ENCODE assay signal across 13 cellular contexts in genomic region chr12:110266381-110266909, GRCh38. TPM values are rescaled to one million over a fixed set of nuclear protein-coding genes. Genes with fewer than 3 reads are reported as not detected.
DNase-seq lines count a peak whose midpoint lies in the region; ATAC-seq, FAIRE-seq and TF ChIP-seq lines count a peak whose summit lies in the region.
"Had no signal": no experiment of that assay in that cellular context is flagged by ENCODE, and none has a peak within 500 bp of the region (broad histone marks: within the 10 kb centered on the region; RNA-seq: fewer than 3 reads in every experiment).

No MANE protein-coding gene starts in this region.

- H3K36me3 Mint-ChIP-seq in CD8-positive, alpha-beta memory T cell = peaks cover 0 to 6% (median 0%) of the 10 kb centered on the region in 3 donors
- H3K36me3 Mint-ChIP-seq in astrocyte (ENCODE audit: low read depth, unreplicated experiment) = no peaks in the 10 kb centered on the region
- no peaks in the 10 kb centered on the region for H3K36me3 Mint-ChIP-seq in naive thymus-derived CD4-positive, alpha-beta T cell
- H3K36me3 Mint-ChIP-seq: activated naive CD4-positive, alpha-beta T cell treated with anti-CD3 and anti-CD28 coated beads, Interleukin-2, amount 50 U/mL, for 72 hours; CD14-positive monocyte had no signal

- peaks cover 13% of the 10 kb centered on the region for H3K9me1 ChIP-seq in IMR-90 (ENCODE audit: insufficient read depth, low read length)

- no peak overlapping the region for H2AK9ac ChIP-seq in IMR-90 (replicated peaks; ENCODE audit: low read depth, low read length, poor library complexity)

- TF ChIP-seq POLR2A in IMR-90 (IDR thresholded peaks at IDR 0.05; ENCODE audit: low read depth, low read length) = no peak

- peaks cover 0 to 20% of the 10 kb centered on the region in 2 experiments; a peak in 2 of 4 replicates for H3K79me1 ChIP-seq in IMR-90 (ENCODE audit: low read depth in 1 of 2, low read length in 2 of 2)

- H3K9me3 ChIP-seq in CD8-positive, alpha-beta memory T cell (ENCODE audit: low read length) = no peaks in the 10 kb centered on the region
- H3K9me3 ChIP-seq in IMR-90 (ENCODE audit: control insufficient read depth, insufficient read depth, low read length) (no peaks in the 10 kb centered on the region), astrocyte (ENCODE audit: insufficient read depth, low read depth, low read length) (no peaks in the 10 kb centered on the region), parathyroid adenoma (ENCODE audit: control insufficient read depth, low read length) (no peaks in the 10 kb centered on the region)
- H3K9me3 ChIP-seq in naive thymus-derived CD4-positive, alpha-beta T cell (ENCODE audit: control insufficient read depth in 2 of 3, low read length in 3 of 3) = no peaks in the 10 kb centered on the region

- H3K36me3 ChIP-seq in CD8-positive, alpha-beta memory T cell (ENCODE audit: insufficient read depth, low read length) = no peaks in the 10 kb centered on the region
- H3K36me3 ChIP-seq in IMR-90 (ENCODE audit: control insufficient read depth, insufficient read depth, low read length) (no peaks in the 10 kb centered on the region), astrocyte (ENCODE audit: insufficient read depth, low read length) (no peaks in the 10 kb centered on the region), parathyroid adenoma (ENCODE audit: control insufficient read depth, insufficient read depth, low read length) (no peaks in the 10 kb centered on the region)
- H3K36me3 ChIP-seq in naive thymus-derived CD4-positive, alpha-beta T cell (ENCODE audit: control insufficient read depth in 2 of 3, insufficient read depth in 3 of 3, low read length in 3 of 3) = no peaks in the 10 kb centered on the region
- H3K36me3 ChIP-seq: WERI-Rb-1 had no signal

- H3K23ac ChIP-seq in IMR-90 (ENCODE audit: low read depth, low read length) = peak overlapping the region; percentile 31; the same call in 1 of the 2 replicates

- peak overlapping the region; percentile 79 for H2AK5ac ChIP-seq in IMR-90 (ENCODE audit: low read depth, low read length)

- H3K4me3 ChIP-seq in CD8-positive, alpha-beta memory T cell (ENCODE audit: low read length) = no peak overlapping the region
- H3K4me3 ChIP-seq in IMR-90 (ENCODE audit: insufficient read depth, low read depth, low read length) (no peak overlapping the region), astrocyte (ENCODE audit: insufficient read depth, low read depth, low read length) (no peak overlapping the region), parathyroid adenoma (ENCODE audit: low read depth, low read length) (no peak overlapping the region)
- H3K4me3 ChIP-seq in naive thymus-derived CD4-positive, alpha-beta T cell (ENCODE audit: low read length) = no peak overlapping the region

- H3K9me3 Mint-ChIP-seq in CD8-positive, alpha-beta memory T cell = no peaks in the 10 kb centered on the region
- H3K9me3 Mint-ChIP-seq in astrocyte (ENCODE audit: unreplicated experiment) = no peaks in the 10 kb centered on the region
- H3K9me3 Mint-ChIP-seq in naive thymus-derived CD4-positive, alpha-beta T cell = no peaks in the 10 kb centered on the region
- H3K9me3 Mint-ChIP-seq: activated naive CD4-positive, alpha-beta T cell treated with anti-CD3 and anti-CD28 coated beads, Interleukin-2, amount 50 U/mL, for 72 hours had no signal

- peak overlapping the region; percentile 22; the same call in 1 of the 2 replicates for H3K18ac ChIP-seq in IMR-90 (ENCODE audit: low read depth, low read length)

- peak overlapping the region; percentile 81 for H2AFZ ChIP-seq in IMR-90 (replicated peaks; ENCODE audit: low read length, poor library complexity)
- no peak overlapping the region for H2AFZ ChIP-seq in astrocyte (ENCODE audit: low read depth, low read length)
- H2AFZ ChIP-seq in parathyroid adenoma = peak overlapping the region; percentile 18

- peak overlapping the region; percentile 14 for H3K27ac ChIP-seq in CD8-positive, alpha-beta memory T cell (ENCODE audit: low read depth, low read length)
- H3K27ac ChIP-seq in IMR-90 (ENCODE audit: insufficient read depth, low read length) (no peak overlapping the region), astrocyte (ENCODE audit: low read depth, low read length) (peak overlapping the region; percentile 64), parathyroid adenoma (no peak overlapping the region), caudate nucleus (ENCODE audit: low read depth, low read length) (no peak overlapping the region)
- H3K27ac ChIP-seq in naive thymus-derived CD4-positive, alpha-beta T cell (ENCODE audit: low read depth, low read length) = no peak overlapping the region

- no CpG with 5 or more reads among the region's 5 CpGs for WGBS in IMR-90 (ENCODE audit: extremely low coverage in 2 of 2, insufficient read length in 1 of 2), 2 experiments

- TF ChIP-seq RAD21 in IMR-90 (IDR thresholded peaks at IDR 0.05; ENCODE audit: low read length) = no peak

- peak overlapping the region in 1 of 2 experiments; percentile 28; a peak in 1 of 4 replicates for H4K8ac ChIP-seq in IMR-90 (ENCODE audit: low read depth in 2 of 2, low read length in 2 of 2)

- H3K4ac ChIP-seq in IMR-90 (ENCODE audit: low read depth, low read length) = peak overlapping the region; percentile 82

- TF ChIP-seq CTCF in IMR-90 (conservative IDR thresholded peaks at IDR 0.05; ENCODE audit: low read depth, low read length) = no peak
- no peak for TF ChIP-seq CTCF in astrocyte (IDR thresholded peaks at IDR 0.05; ENCODE audit: insufficient read depth, low read depth, low read length)
- no peak for TF ChIP-seq CTCF in parathyroid adenoma (IDR thresholded peaks at IDR 0.05)

- DNase-seq in CD8-positive, alpha-beta memory T cell = no peak
- DNase-seq in IMR-90 = no peak
- DNase-seq in astrocyte (ENCODE audit: low read depth) = no peak
- no peak for DNase-seq in naive thymus-derived CD4-positive, alpha-beta T cell
- DNase-seq in caudate nucleus (lab: John Stamatoyannopoulos, UW) = no peak
- no peak for DNase-seq in GDM1 (lab: John Stamatoyannopoulos, UW)
- DNase-seq: NCI-H526 had no signal

- no TSS peak for BruUV-seq in IMR-90 (replicated peaks; lab: Mats Ljungman, UMichigan)

- no peak overlapping the region for H3K4me2 ChIP-seq in IMR-90 (ENCODE audit: low read depth, low read length)
- H3K4me2 ChIP-seq in astrocyte (ENCODE audit: low read length) = peak overlapping the region; percentile 71
- no peak overlapping the region for H3K4me2 ChIP-seq in parathyroid adenoma (ENCODE audit: low read length)

- ATAC-seq in IMR-90 (ENCODE audit: low read depth) (no peak), GM21447 (IDR thresholded peaks at IDR 0.05; ENCODE audit: unreplicated experiment) (no peak)
- ATAC-seq in naive thymus-derived CD4-positive, alpha-beta T cell = no peak
- ATAC-seq: activated naive CD4-positive, alpha-beta T cell treated with anti-CD3 and anti-CD28 coated beads, Interleukin-2, amount 50 U/mL, for 72 hours; esophagus mucosa had no signal

- in situ Hi-C loops in IMR-90 (cut with MboI; ENCODE audit: low sequenced_read_pairs) = no loop called here

- no peaks in the 10 kb centered on the region for H3K4me1 Mint-ChIP-seq in CD8-positive, alpha-beta memory T cell
- H3K4me1 Mint-ChIP-seq in astrocyte (ENCODE audit: low read depth, unreplicated experiment) = peaks cover 31% of the 10 kb centered on the region
- H3K4me1 Mint-ChIP-seq in naive thymus-derived CD4-positive, alpha-beta T cell = peaks cover 0 to 2% (median 0%) of the 10 kb centered on the region in 7 donors

- peaks cover 20 to 25% of the 10 kb centered on the region in 2 donors for H3K27me3 Mint-ChIP-seq in CD8-positive, alpha-beta memory T cell
- H3K27me3 Mint-ChIP-seq in astrocyte (ENCODE audit: low read depth, unreplicated experiment) = no peaks in the 10 kb centered on the region
- H3K27me3 Mint-ChIP-seq in naive thymus-derived CD4-positive, alpha-beta T cell = peaks cover 0 to 65% (median 5%) of the 10 kb centered on the region in 5 donors

- H3K27ac Mint-ChIP-seq in CD8-positive, alpha-beta memory T cell = peak overlapping the region in 2 of 8 donors; percentile 17 to 58
- H3K27ac Mint-ChIP-seq in astrocyte (ENCODE audit: unreplicated experiment) = no peak overlapping the region
- no peak overlapping the region for H3K27ac Mint-ChIP-seq in naive thymus-derived CD4-positive, alpha-beta T cell
- H3K27ac Mint-ChIP-seq: activated naive CD4-positive, alpha-beta T cell treated with anti-CD3 and anti-CD28 coated beads, Interleukin-2, amount 50 U/mL, for 72 hours had no signal

- H2BK15ac ChIP-seq in IMR-90 (ENCODE audit: low read depth, low read length) = peak overlapping the region; percentile 65; the same call in 1 of the 3 replicates

- POLR2A ChIA-PET in CD8-positive, alpha-beta memory T cell (lab: Charles Lee) = no interaction called here
- POLR2A ChIA-PET in IMR-90 (lab: Charles Lee; ENCODE audit: unreplicated experiment) = no interaction called here
- POLR2A ChIA-PET in naive thymus-derived CD4-positive, alpha-beta T cell (lab: Charles Lee) = no interaction called here

- no peak overlapping the region for H4K91ac ChIP-seq in IMR-90 (ENCODE audit: insufficient read depth, low read depth, low read length)

- dilution Hi-C loops in IMR-90 (cut with HindIII; ENCODE audit: low sequenced_read_pairs, unreplicated experiment) = no loop called here

- FAIRE-seq in astrocyte (lab: Jason Lieb, UNC) = no peak

- CTCF ChIA-PET in CD8-positive, alpha-beta memory T cell (lab: Charles Lee) = no interaction called here
- CTCF ChIA-PET in IMR-90 (lab: Yijun Ruan, JAX) = no interaction called here
- CTCF ChIA-PET in naive thymus-derived CD4-positive, alpha-beta T cell (lab: Charles Lee) = no interaction called here

- no peaks in the 10 kb centered on the region for H3K27me3 ChIP-seq in CD8-positive, alpha-beta memory T cell (ENCODE audit: insufficient read depth, low read length, poor library complexity, severe bottlenecking)
- H3K27me3 ChIP-seq in IMR-90 (ENCODE audit: control insufficient read depth, insufficient read depth, low read length) (no peaks in the 10 kb centered on the region), astrocyte (ENCODE audit: insufficient read depth, low read length) (no peaks in the 10 kb centered on the region), parathyroid adenoma (ENCODE audit: control insufficient read depth, insufficient read depth, low read length) (no peaks in the 10 kb centered on the region)
- no peaks in the 10 kb centered on the region for H3K27me3 ChIP-seq in naive thymus-derived CD4-positive, alpha-beta T cell (ENCODE audit: control insufficient read depth in 2 of 2, insufficient read depth in 2 of 2, low read length in 2 of 2)

- intact Hi-C loops in IMR-90 (cut with micrococcal nuclease) = no loop called here
- intact Hi-C loops in naive thymus-derived CD4-positive, alpha-beta T cell (cut with micrococcal nuclease) = no loop called here

- H4K5ac ChIP-seq in IMR-90 (ENCODE audit: low read depth, low read length) = no peak overlapping the region

- H3K79me2 ChIP-seq in astrocyte (ENCODE audit: insufficient read depth, low read length) (no peaks in the 10 kb centered on the region), parathyroid adenoma (no peaks in the 10 kb centered on the region)

- H3K9ac ChIP-seq in IMR-90 (ENCODE audit: low read depth, low read length) (no peak overlapping the region), astrocyte (ENCODE audit: low read length) (peak overlapping the region; percentile 25), parathyroid adenoma (no peak overlapping the region)

- no peak overlapping the region for H3K56ac ChIP-seq in IMR-90 (ENCODE audit: extremely low read depth, insufficient read depth, low read length)

- H4K20me1 ChIP-seq in IMR-90 (ENCODE audit: insufficient read depth, low read length) (no peaks in the 10 kb centered on the region; the same call in 1 of the 2 replicates), astrocyte (ENCODE audit: insufficient read depth, low read length) (no peaks in the 10 kb centered on the region)

- no peak overlapping the region for H3K4me3 Mint-ChIP-seq in CD8-positive, alpha-beta memory T cell
- no peak overlapping the region for H3K4me3 Mint-ChIP-seq in astrocyte (ENCODE audit: unreplicated experiment)
- H3K4me3 Mint-ChIP-seq in naive thymus-derived CD4-positive, alpha-beta T cell = no peak overlapping the region

- 0 out of 2 replicates have a peak overlapping the region, but pooled peaks have one; percentile 81 for H3K14ac ChIP-seq in IMR-90 (replicated peaks; ENCODE audit: low read depth, low read length)

- H2BK120ac ChIP-seq in IMR-90 (ENCODE audit: low read depth, low read length) = peak overlapping the region; percentile 83

- no peak overlapping the region for H2BK5ac ChIP-seq in IMR-90 (ENCODE audit: low read depth, low read length, poor library complexity, severe bottlenecking)

- H2BK20ac ChIP-seq in IMR-90 (ENCODE audit: low read depth, low read length) = peak overlapping the region; percentile 65; the same call in 1 of the 2 replicates

- no peaks in the 10 kb centered on the region for H3K4me1 ChIP-seq in CD8-positive, alpha-beta memory T cell (ENCODE audit: insufficient read depth, low read length)
- H3K4me1 ChIP-seq in IMR-90 (ENCODE audit: control insufficient read depth, insufficient read depth, low read length) = peaks cover 31% of the 10 kb centered on the region
- H3K4me1 ChIP-seq in astrocyte (ENCODE audit: insufficient read depth, low read length) = peaks cover 29% of the 10 kb centered on the region
- peaks cover 4% of the 10 kb centered on the region for H3K4me1 ChIP-seq in parathyroid adenoma
- no peaks in the 10 kb centered on the region for H3K4me1 ChIP-seq in naive thymus-derived CD4-positive, alpha-beta T cell (ENCODE audit: control insufficient read depth in 2 of 2, insufficient read depth in 2 of 2, low read length in 2 of 2)

RNA-seq across cellular contexts. Expression of gene ATP2A2, which starts 14.6 kb away (rescaled TPM):
- 100 to 1,000 TPM; 199 TPM for total RNA-seq in CD8-positive, alpha-beta memory T cell
- polyA plus RNA-seq in CD8-positive, alpha-beta memory T cell = 4.8 TPM
- total RNA-seq in IMR-90 (2012; rRNA removed) = 225 and 230 TPM in 2 replicates
- polyA plus RNA-seq in IMR-90 (2012; rRNA removed) = 148 and 166 TPM in 2 replicates
- polyA plus RNA-seq in IMR-90 (2012; cell fraction: cytosol; rRNA removed) = 96.0 and 107 TPM in 2 replicates
- polyA plus RNA-seq in IMR-90 (2012; cell fraction: nucleus; rRNA removed; ENCODE audit: low replicate concordance) = 278 and 358 TPM in 2 replicates
- 262 TPM in 2 replicates for total RNA-seq in astrocyte
- 100 to 1,000 TPM in 2 of 5 experiments, 10 to 100 TPM in 3; 81.4 to 160 (median 83.9) TPM for total RNA-seq in naive thymus-derived CD4-positive, alpha-beta T cell
- polyA plus RNA-seq in naive thymus-derived CD4-positive, alpha-beta T cell = 1 to 10 TPM; 2.1 to 2.5 TPM

Comparison
In these comparisons a context has a peak if more than half of its experiments do, and no peak if none do; other contexts are left out.
1. H3K27ac ChIP-seq: peak in CD8-positive, alpha-beta memory T cell (single experiment) and astrocyte (single experiment); none in IMR-90 (single experiment), parathyroid adenoma (single experiment), naive thymus-derived CD4-positive, alpha-beta T cell (single experiment) and caudate nucleus (single experiment).